ENCODE assay signal across 9 cellular contexts in genomic region chr4:87679449-87680169, GRCh38. TPM values are rescaled to one million over a fixed set of nuclear protein-coding genes. Genes with fewer than 3 reads are reported as not detected.
A peak's percentile ranks its signal among the peaks of the same experiment; 100 is the strongest.
DNase-seq lines count a peak whose midpoint lies in the region; ATAC-seq, FAIRE-seq and TF ChIP-seq lines count a peak whose summit lies in the region.
"Had no signal": no experiment of that assay in that cellular context is flagged by ENCODE, and none has a peak within 500 bp of the region (broad histone marks: within the 10 kb centered on the region; RNA-seq: fewer than 3 reads in every experiment).

No MANE protein-coding gene starts in this region.

- no peaks in the 10 kb centered on the region for H3K9me1 ChIP-seq in keratinocyte (ENCODE audit: control insufficient read depth, extremely low read depth, insufficient read depth, low read length)

- no peak for DNase-seq in GM06990 (ENCODE audit: extremely low read depth, insufficient read length)
- peak; percentile 51 for DNase-seq in LHCN-M2 (ENCODE audit: low read depth)
- DNase-seq in cerebellum (ENCODE audit: low spot score), result peak; percentile 71
- peak; percentile 4 for DNase-seq in keratinocyte (ENCODE audit: low read depth, low spot score)
- peak; percentile 21 for DNase-seq in stimulated activated CD4-positive, alpha-beta T cell treated with anti-CD3 and anti-CD28 coated beads, Interleukin-4, amount 100 ng/mL, for 1 hour

- no peak overlapping the region for H3K4me3 ChIP-seq in GM06990 (replicated peaks; ENCODE audit: low read depth, low read length)
- H3K4me3 ChIP-seq in SU-DHL-6 (ENCODE audit: insufficient read depth, low read length, poor library complexity, severe bottlenecking), result no peak overlapping the region
- H3K4me3 ChIP-seq in keratinocyte (ENCODE audit: control insufficient read depth in 2 of 3, extremely low read depth in 1 of 3, insufficient read depth in 2 of 3, low read depth in 1 of 3, low read length in 3 of 3), result no peak overlapping the region

- H3K4me1 ChIP-seq in keratinocyte (ENCODE audit: control insufficient read depth, extremely low read depth, insufficient read depth, low read length), result no peaks in the 10 kb centered on the region

- H3K4me2 ChIP-seq in SU-DHL-6 (ENCODE audit: low read depth, low read length, poor library complexity, severe bottlenecking) (no peak overlapping the region), keratinocyte (ENCODE audit: control insufficient read depth, extremely low read depth, insufficient read depth, low read depth, low read length) (no peak overlapping the region)

- no peaks in the 10 kb centered on the region; the same call in 1 of the 2 replicates for H3K27me3 ChIP-seq in GM06990 (replicated peaks; ENCODE audit: control insufficient read depth, insufficient read depth, low read length)
- H3K27me3 ChIP-seq in SU-DHL-6 (ENCODE audit: low read length), result no peaks in the 10 kb centered on the region
- H3K27me3 ChIP-seq in keratinocyte (ENCODE audit: control insufficient read depth, extremely low read depth, insufficient read depth, low read length), result no peaks in the 10 kb centered on the region

- FAIRE-seq in keratinocyte (lab: Jason Lieb, UNC), result peak; percentile 80

- H3K27ac ChIP-seq in SU-DHL-6 (ENCODE audit: low read depth, low read length) (no peak overlapping the region), keratinocyte (ENCODE audit: control insufficient read depth, insufficient read depth, low read length) (no peak overlapping the region)

- H3F3A ChIP-seq in SU-DHL-6 (ENCODE audit: insufficient read depth), result no peaks in the 10 kb centered on the region

- H3K9me3 ChIP-seq in SU-DHL-6 (ENCODE audit: insufficient read depth, low read length) (no peaks in the 10 kb centered on the region), keratinocyte (ENCODE audit: control insufficient read depth, low read depth, low read length) (no peaks in the 10 kb centered on the region)

- H2AFZ ChIP-seq in SU-DHL-6 (ENCODE audit: low read depth, low read length, severe bottlenecking) (no peak overlapping the region), keratinocyte (ENCODE audit: control insufficient read depth, low read length) (no peak overlapping the region)

- dilution Hi-C loops in keratinocyte (cut with MboI; ENCODE audit: extremely low pct_ligation_motif_present, low sequenced_read_pairs), result no loop called here

- no peaks in the 10 kb centered on the region for H3K9me2 ChIP-seq in SU-DHL-6 (replicated peaks; ENCODE audit: insufficient read depth, low read length)

- no peak overlapping the region for H3K9ac ChIP-seq in SU-DHL-6 (ENCODE audit: low read length)
- H3K9ac ChIP-seq in keratinocyte (ENCODE audit: control insufficient read depth, extremely low read depth, insufficient read depth, low read length), result no peak overlapping the region

- no peak for ATAC-seq in HG02981 (IDR thresholded peaks at IDR 0.05; ENCODE audit: unreplicated experiment)
- ATAC-seq in HG03457 (IDR thresholded peaks at IDR 0.05; ENCODE audit: unreplicated experiment), result no peak

- TF ChIP-seq CTCF in GM06990 (IDR thresholded peaks at IDR 0.05; ENCODE audit: insufficient read depth, low read length, poor library complexity, severe bottlenecking) (peak; percentile 72), SU-DHL-6 (IDR thresholded peaks at IDR 0.05; ENCODE audit: insufficient read depth, low read length, poor library complexity, severe bottlenecking) (peak; percentile 20), keratinocyte (optimal IDR thresholded peaks at IDR 0.05 in 1 of 3, IDR thresholded peaks at IDR 0.05 in 1 of 3, conservative IDR thresholded peaks at IDR 0.05 in 1 of 3; ENCODE audit: extremely low read depth in 1 of 3, insufficient read depth in 2 of 3, low read length in 3 of 3) (peak; percentile 56 to 65 (median 63))

- H4K20me1 ChIP-seq in SU-DHL-6 (ENCODE audit: low read depth, low read length) (no peaks in the 10 kb centered on the region), keratinocyte (ENCODE audit: control insufficient read depth, extremely low read depth, insufficient read depth, low read length) (no peaks in the 10 kb centered on the region)

- H3K36me3 ChIP-seq in GM06990 (ENCODE audit: control insufficient read depth, insufficient read depth, low read length) (no peaks in the 10 kb centered on the region), SU-DHL-6 (ENCODE audit: low read length) (no peaks in the 10 kb centered on the region), keratinocyte (ENCODE audit: control insufficient read depth in 2 of 2, extremely low read depth in 1 of 2, insufficient read depth in 2 of 2, low read length in 2 of 2) (no peaks in the 10 kb centered on the region)

- H3K79me2 ChIP-seq in SU-DHL-6 (ENCODE audit: insufficient read depth, low read length) (no peaks in the 10 kb centered on the region), keratinocyte (ENCODE audit: control insufficient read depth, insufficient read depth, low read length) (no peaks in the 10 kb centered on the region)

RNA-seq across cellular contexts. Expression of gene DMP1, which starts 29.5 kb away (rescaled TPM):
- not detected in 2 replicates for total RNA-seq in LHCN-M2 (2014; rRNA removed)
- not detected for polyA plus RNA-seq in LHCN-M2 (2012)
- not detected for total RNA-seq in cerebellum
- polyA plus RNA-seq in keratinocyte, result not detected in 3 replicates
- not detected for polyA plus RNA-seq in keratinocyte (2011; ENCODE audit: low read depth)
- polyA plus RNA-seq in keratinocyte (2011; cell fraction: cytosol; rRNA removed), result not detected in 2 replicates
- not detected in 2 replicates for polyA plus RNA-seq in keratinocyte (2011; cell fraction: nucleus; rRNA removed)
- polyA plus RNA-seq in keratinocyte (2012; ENCODE audit: low replicate concordance), result not detected in 2 replicates
- polyA minus RNA-seq in keratinocyte, result not detected in 3 replicates
- polyA minus RNA-seq in keratinocyte (2011; cell fraction: cytosol; rRNA and poly(A)+ RNA removed), result not detected
- polyA minus RNA-seq in keratinocyte (2011; cell fraction: nucleus; rRNA and poly(A)+ RNA removed), result not detected in 2 replicates
- total RNA-seq: activated naive CD4-positive, alpha-beta T cell treated with anti-CD3 and anti-CD28 coated beads, Interleukin-2, amount 50 U/mL, for 72 hours had no signal

Comparison
In these comparisons a context has a peak if more than half of its experiments do, and no peak if none do; other contexts are left out.
1. CTCF ChIP-seq: peak in every context shown above with its lines; median percentile 72 in GM06990; 63 in keratinocyte; 20 in SU-DHL-6.